Comparison of ENCODE assay signal across 24 cellular contexts in the genomic region with DNA sequence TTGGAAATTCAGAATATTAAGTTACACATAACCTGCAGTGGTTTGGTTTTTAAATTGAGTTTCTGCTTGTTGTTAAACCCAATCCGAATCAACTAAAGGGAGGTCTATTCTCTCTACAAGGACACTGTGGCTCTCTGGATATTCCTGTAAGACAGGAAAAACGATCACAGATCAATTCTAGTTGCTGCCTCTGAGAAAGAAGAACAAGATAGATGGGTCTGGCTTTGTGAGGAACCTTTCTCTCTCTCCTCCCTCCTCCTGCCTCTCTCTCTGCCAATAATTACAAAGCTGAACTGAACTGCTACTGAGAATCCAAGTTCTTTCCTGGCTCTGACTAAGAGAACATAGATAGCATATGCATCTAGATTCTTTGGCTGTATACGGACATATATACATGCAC.
"Had no signal": no experiment of that assay in that cellular context is flagged by ENCODE, and none has a peak within 500 bp of the region (broad histone marks: within the 10 kb centered on the region; RNA-seq: fewer than 3 reads in every experiment).

No MANE protein-coding gene starts in this region.

- H3K27me3 Mint-ChIP-seq: activated naive CD8-positive, alpha-beta T cell; effector memory CD8-positive, alpha-beta T cell; stimulated activated naive B cell treated with anti-CD40 and anti-IgM and Interleukin-4, amounts not matched to agents 10 μg/mL and 1 μg/mL and 100 μg/mL, for 72 hours had no signal

- DNase-seq: activated CD4-positive, alpha-beta T cell treated with anti-CD3 and anti-CD28 coated beads for 4 hours; activated CD4-positive, alpha-beta T cell treated with anti-CD3 and anti-CD28 coated beads, Interleukin-2, amount 50 U/mL, for 4 hours; activated naive CD4-positive, alpha-beta T cell treated with Interleukin-2 at 50 U/mL for 16 hours; activated T-cell treated with anti-CD3 and anti-CD28 coated beads for 4 hours; activated T-cell treated with anti-CD3 and anti-CD28 coated beads, Interleukin-2, amount 50 U/mL, for 72 hours; body of pancreas; caudate nucleus; cortex of kidney; effector memory CD8-positive, alpha-beta T cell; erythroblast; head of caudate nucleus; hypothalamus; kidney glomerular epithelial cell; retina; stimulated activated CD4-positive, alpha-beta T cell treated with anti-CD3 and anti-CD28 coated beads, Interleukin-15, amount 100 ng/mL, for 24 hours; stimulated activated CD4-positive, alpha-beta T cell treated with anti-CD3 and anti-CD28 coated beads, Interleukin-2, amount 100 ng/mL, for 24 hours; stimulated activated naive B cell treated with anti-CD40 and anti-IgM and Interleukin-4, amounts not matched to agents 10 μg/mL and 1 μg/mL and 100 μg/mL, for 72 hours; stomach; T-helper 1 cell had no signal

- H3K4me3 ChIP-seq: body of pancreas, gastroesophageal sphincter, lung, stomach, tibial nerve had no signal

- H3K27me3 ChIP-seq: body of pancreas, gastroesophageal sphincter, stomach, tibial nerve had no signal

- ATAC-seq: activated T-cell treated with anti-CD3 and anti-CD28 coated beads, Interleukin-2, amount 50 U/mL, for 72 hours; body of pancreas; effector memory CD8-positive, alpha-beta T cell; gastroesophageal sphincter; left lobe of liver; stimulated activated naive B cell treated with anti-CD40 and anti-IgM and Interleukin-4, amounts not matched to agents 10 μg/mL and 1 μg/mL and 100 μg/mL, for 72 hours had no signal

- H3K9me3 Mint-ChIP-seq: effector memory CD8-positive, alpha-beta T cell; stimulated activated naive B cell treated with anti-CD40 and anti-IgM and Interleukin-4, amounts not matched to agents 10 μg/mL and 1 μg/mL and 100 μg/mL, for 72 hours had no signal

- H3K9me3 ChIP-seq: body of pancreas, gastroesophageal sphincter, stomach, tibial nerve had no signal

- H3K27ac Mint-ChIP-seq: activated naive CD8-positive, alpha-beta T cell; activated T-cell treated with anti-CD3 and anti-CD28 coated beads, Interleukin-2, amount 50 U/mL, for 72 hours; stimulated activated naive B cell treated with anti-CD40 and anti-IgM and Interleukin-4, amounts not matched to agents 10 μg/mL and 1 μg/mL and 100 μg/mL, for 72 hours had no signal

- H3K4me3 Mint-ChIP-seq: activated naive CD8-positive, alpha-beta T cell; activated T-cell treated with anti-CD3 and anti-CD28 coated beads, Interleukin-2, amount 50 U/mL, for 72 hours; effector memory CD8-positive, alpha-beta T cell; stimulated activated naive B cell treated with anti-CD40 and anti-IgM and Interleukin-4, amounts not matched to agents 10 μg/mL and 1 μg/mL and 100 μg/mL, for 72 hours had no signal

- H3K27ac ChIP-seq: body of pancreas, stomach, tibial nerve had no signal
